ENCODE assay signal across 24 cellular contexts in the genomic region with DNA sequence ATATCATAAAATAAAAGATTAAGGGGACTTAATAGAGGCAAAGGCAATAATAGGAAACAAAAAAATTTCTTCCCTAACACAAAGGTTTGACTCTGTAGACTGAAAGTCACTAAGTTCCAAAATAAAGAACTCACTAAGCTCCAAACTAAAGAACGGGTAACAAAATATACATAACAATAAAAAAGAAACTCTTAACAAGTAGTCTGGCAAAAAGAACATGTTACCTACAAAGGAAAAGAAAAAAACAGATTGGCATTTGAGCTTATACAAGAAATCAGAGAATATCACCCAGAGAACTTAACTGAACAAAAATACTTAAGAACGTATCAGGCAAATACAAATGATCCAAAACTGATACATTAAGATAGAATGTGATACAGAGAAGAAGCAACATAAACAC. TPM values are rescaled to one million over a fixed set of nuclear protein-coding genes. Genes with fewer than 3 reads are reported as not detected.
A peak's percentile ranks its signal among the peaks of the same experiment; 100 is the strongest.
DNase-seq lines count a peak whose midpoint lies in the region; ATAC-seq, FAIRE-seq and TF ChIP-seq lines count a peak whose summit lies in the region.
"Had no signal": no experiment of that assay in that cellular context is flagged by ENCODE, and none has a peak within 500 bp of the region (broad histone marks: within the 10 kb centered on the region; RNA-seq: fewer than 3 reads in every experiment).

No MANE protein-coding gene starts in this region.

- H3K4me2 ChIP-seq in GM23338 (peak overlapping the region; percentile 53; the same call in 1 of the 2 replicates), smooth muscle cell (no peak overlapping the region)
- H3K4me2 ChIP-seq: A549; BLaER1 treated with 17β-estradiol and CSF1 and Interleukin-3, amounts not matched to agents 10 nM and 100 nM had no signal

- TF ChIP-seq CTCF in GM23338 (conservative IDR thresholded peaks at IDR 0.05; ENCODE audit: low read depth in 2 of 2) (no peak), bronchial epithelial cell (IDR thresholded peaks at IDR 0.05; ENCODE audit: insufficient read depth, low read length, severe bottlenecking) (no peak), smooth muscle cell (IDR thresholded peaks at IDR 0.05; ENCODE audit: borderline replicate concordance, insufficient read depth, poor library complexity, severe bottlenecking) (no peak)

- no peaks in the 10 kb centered on the region for H3K9me2 ChIP-seq in GM23338 (ENCODE audit: insufficient read depth)

- H2AFZ ChIP-seq in GM23338 (no peak overlapping the region), smooth muscle cell (ENCODE audit: low read depth) (no peak overlapping the region)

- no peak overlapping the region for H3K4me3 Mint-ChIP-seq in GM23338
- H3K4me3 Mint-ChIP-seq: B cell; CD4-positive, alpha-beta T cell; CD8-positive, alpha-beta T cell had no signal

- no peaks in the 10 kb centered on the region for H3K27me3 ChIP-seq in GM23338 (ENCODE audit: insufficient read depth)
- H3K27me3 ChIP-seq in bronchial epithelial cell (ENCODE audit: control insufficient read depth, insufficient read depth, low read length) = no peaks in the 10 kb centered on the region
- no peaks in the 10 kb centered on the region for H3K27me3 ChIP-seq in smooth muscle cell (ENCODE audit: low read depth)
- H3K27me3 ChIP-seq: BLaER1 treated with 17β-estradiol and CSF1 and Interleukin-3, amounts not matched to agents 10 nM and 100 nM had no signal

- H4K20me1 ChIP-seq in GM23338 (replicated peaks; ENCODE audit: insufficient read depth) (no peaks in the 10 kb centered on the region), smooth muscle cell (ENCODE audit: low read depth) (peaks cover 13% of the 10 kb centered on the region)
- H4K20me1 ChIP-seq: BLaER1 treated with 17β-estradiol and CSF1 and Interleukin-3, amounts not matched to agents 10 nM and 100 nM had no signal

- H3K9me3 Mint-ChIP-seq in GM23338 = peaks cover 20% of the 10 kb centered on the region

- H3K9ac ChIP-seq in smooth muscle cell (ENCODE audit: low read depth) = no peak overlapping the region
- H3K9ac ChIP-seq: BLaER1 treated with 17β-estradiol and CSF1 and Interleukin-3, amounts not matched to agents 10 nM and 100 nM had no signal

- H3K4me3 ChIP-seq in GM23338 (no peak overlapping the region), bronchial epithelial cell (ENCODE audit: low read depth, low read length) (no peak overlapping the region), smooth muscle cell (no peak overlapping the region)
- H3K4me3 ChIP-seq: A549; BLaER1 treated with 17β-estradiol and CSF1 and Interleukin-3, amounts not matched to agents 10 nM and 100 nM had no signal

- no peak overlapping the region; the same call in 1 of the 2 replicates for H3K27ac Mint-ChIP-seq in GM23338
- H3K27ac Mint-ChIP-seq: B cell; CD4-positive, alpha-beta T cell; CD8-positive, alpha-beta T cell had no signal

- peaks cover 16% of the 10 kb centered on the region for H3K4me1 Mint-ChIP-seq in GM23338
- H3K4me1 Mint-ChIP-seq: B cell had no signal

- H3K4me1 ChIP-seq in GM23338 (ENCODE audit: insufficient read depth) (peaks cover 25% of the 10 kb centered on the region), smooth muscle cell (ENCODE audit: low read depth) (no peaks in the 10 kb centered on the region)

- ATAC-seq in GM23338 (no peak), GM19324 (IDR thresholded peaks at IDR 0.05; ENCODE audit: low FRiP score, unreplicated experiment) (no peak)
- ATAC-seq: A549; CD8-positive, alpha-beta T cell had no signal

- H3K79me2 ChIP-seq in GM23338 (replicated peaks; ENCODE audit: insufficient read depth) = peaks cover 70% of the 10 kb centered on the region
- H3K79me2 ChIP-seq in smooth muscle cell (ENCODE audit: low read depth) = peaks cover 84% of the 10 kb centered on the region

- H3K36me3 Mint-ChIP-seq in GM23338 (ENCODE audit: low read depth) = peaks cover 22% of the 10 kb centered on the region; the same call in 2 of the 3 replicates

- H3K36me3 ChIP-seq in GM23338 (ENCODE audit: insufficient read depth) = peaks cover 3% of the 10 kb centered on the region; the same call in 1 of the 2 replicates
- H3K36me3 ChIP-seq in bronchial epithelial cell (ENCODE audit: control insufficient read depth, insufficient read depth, low read length) = no peaks in the 10 kb centered on the region
- H3K36me3 ChIP-seq in smooth muscle cell (ENCODE audit: low read depth) = no peaks in the 10 kb centered on the region
- H3K36me3 ChIP-seq: BLaER1 treated with 17β-estradiol and CSF1 and Interleukin-3, amounts not matched to agents 10 nM and 100 nM had no signal

- peak; percentile 35 for FAIRE-seq in A204.1 (lab: Jason Lieb, UNC)
- no peak for FAIRE-seq in bronchial epithelial cell (lab: Jason Lieb, UNC)
- FAIRE-seq: A549, D721Med, G401.6, GM12891, GM19239 had no signal

- DNase-seq in GM23338 (ENCODE audit: low spot score) = no peak
- peak; percentile 5 for DNase-seq in bronchial epithelial cell (ENCODE audit: low read depth)
- no peak for DNase-seq in smooth muscle cell (lab: John Stamatoyannopoulos, UW; ENCODE audit: unreplicated experiment)
- no peak for DNase-seq in activated gamma-delta T cell treated with Interleukin-2 at 50 U/mL for 16 hours
- DNase-seq in NCI-H2081 (lab: John Stamatoyannopoulos, UW) = no peak
- DNase-seq in NCI-H187 treated with DMSO at 0.1 percent for 48 hours (lab: John Stamatoyannopoulos, UW) = no peak
- DNase-seq: 8988T; AML-193; Caco-2; Calu3; CD4-positive, alpha-beta T cell; CD8-positive, alpha-beta T cell; DMS79 treated with DMSO at 0.1 percent for 48 hours; GF-D8 had no signal

- H3K9me3 ChIP-seq in smooth muscle cell (replicated peaks; ENCODE audit: low read depth) = no peaks in the 10 kb centered on the region
- H3K9me3 ChIP-seq: Caco-2 had no signal

- H3K27me3 Mint-ChIP-seq in GM23338 (ENCODE audit: insufficient read depth, low read depth, poor library complexity) = no peaks in the 10 kb centered on the region
- H3K27me3 Mint-ChIP-seq: B cell; CD4-positive, alpha-beta T cell had no signal

- WGBS in smooth muscle cell (ENCODE audit: low lambda C conversion rate) = 70% methylated on average over 2 of the region's 2 CpGs

- H3K27ac ChIP-seq in GM23338 (ENCODE audit: low read depth) (no peak overlapping the region), smooth muscle cell (ENCODE audit: low read depth) (peak overlapping the region; percentile 22)
- H3K27ac ChIP-seq: A549; BLaER1 treated with 17β-estradiol and CSF1 and Interleukin-3, amounts not matched to agents 10 nM and 100 nM; C4-2B had no signal

- H3F3A ChIP-seq in GM23338 (replicated peaks; ENCODE audit: low read depth) (no peaks in the 10 kb centered on the region), smooth muscle cell (ENCODE audit: low read depth) (no peaks in the 10 kb centered on the region)

TF ChIP-seq in GM23338, 12 proteins besides CTCF, POLR2A, EP300 and RAD21 (continues in another document):
- TF ChIP-seq POLR2AphosphoS5 (IDR thresholded peaks at IDR 0.05; ENCODE audit: low read depth) = no peak
- TF ChIP-seq REST (IDR thresholded peaks at IDR 0.05; ENCODE audit: unreplicated experiment) = no peak
- TF ChIP-seq EZH2 (IDR thresholded peaks at IDR 0.05; ENCODE audit: low read depth, unreplicated experiment) = no peak
- no peak for TF ChIP-seq ETS1 (IDR thresholded peaks at IDR 0.05)
- no peak for TF ChIP-seq EZH2phosphoT487 (IDR thresholded peaks at IDR 0.05; ENCODE audit: unreplicated experiment)

RNA-seq across cellular contexts. Expression of gene ARHGAP32, which starts 7.5 kb away (rescaled TPM):
- 15.3 and 17.2 TPM in 2 replicates for total RNA-seq in GM23338 (2014; rRNA removed; shearing (Covaris generic))
- polyA plus RNA-seq in GM23338 (2016; fragmentation: Nextera tagmentation; extraction: Ambion mirVana) (3.4 and 3.9 TPM in 2 replicates), smooth muscle cell (8.8 and 14.9 TPM in 2 replicates)
- total RNA-seq in bronchial epithelial cell (31.9 and 50.8 TPM in 2 replicates), smooth muscle cell (17.2 and 17.8 TPM in 2 replicates)
